ENCODE assay signal across 9 cellular contexts in genomic region chrX:53317365-53318069, GRCh38. TPM values are rescaled to one million over a fixed set of nuclear protein-coding genes. Genes with fewer than 3 reads are reported as not detected.
A peak's percentile ranks its signal among the peaks of the same experiment; 100 is the strongest.
DNase-seq lines count a peak whose midpoint lies in the region; ATAC-seq and TF ChIP-seq lines count a peak whose summit lies in the region.
"Had no signal": no experiment of that assay in that cellular context is flagged by ENCODE, and none has a peak within 500 bp of the region (broad histone marks: within the 10 kb centered on the region; RNA-seq: fewer than 3 reads in every experiment).

No MANE protein-coding gene starts in this region.

- H3K4me3 ChIP-seq in GM12875 (ENCODE audit: low read depth, low read length), result no peak overlapping the region
- H3K4me3 ChIP-seq in ovary, result no peak overlapping the region
- H3K4me3 ChIP-seq in transverse colon, result no peak overlapping the region
- H3K4me3 ChIP-seq: skin epidermis had no signal

- TF ChIP-seq EP300 in ovary (IDR thresholded peaks at IDR 0.05) (no peak), transverse colon (IDR thresholded peaks at IDR 0.05; ENCODE audit: low read depth) (no peak)

- H3K27me3 ChIP-seq in foreskin keratinocyte (peaks cover 48% of the 10 kb centered on the region), ovary (no peaks in the 10 kb centered on the region), transverse colon (peaks cover 30% of the 10 kb centered on the region)

- H3K36me3 ChIP-seq in ovary (no peaks in the 10 kb centered on the region), transverse colon (no peaks in the 10 kb centered on the region)

- H3K27ac ChIP-seq in 22Rv1 (peak overlapping the region; percentile 97), foreskin keratinocyte (no peak overlapping the region), ovary (no peak overlapping the region), transverse colon (no peak overlapping the region)
- H3K27ac ChIP-seq: skin epidermis had no signal

- H3K4me1 ChIP-seq in foreskin keratinocyte (no peaks in the 10 kb centered on the region), ovary (ENCODE audit: insufficient read depth) (no peaks in the 10 kb centered on the region), transverse colon (peaks cover 0 to 20% (median 12%) of the 10 kb centered on the region in 4 donors)

- 4 to 6% (median 5%) methylated on average over 10 of the region's 10 CpGs for WGBS in ovary, 3 donors
- 0 to 7% methylated on average over 2 to 10 of the region's 10 CpGs for WGBS in transverse colon (ENCODE audit: low coverage in 1 of 2), 2 donors

- TF ChIP-seq CTCF in 22Rv1 (IDR thresholded peaks at IDR 0.05) (peak; percentile 60), GM12875 (IDR thresholded peaks at IDR 0.05; ENCODE audit: borderline replicate concordance, insufficient read depth, low read depth, low read length) (peak; percentile 98), foreskin keratinocyte (conservative IDR thresholded peaks at IDR 0.05) (peak; percentile 67), ovary (IDR thresholded peaks at IDR 0.05) (peak; percentile 42 to 64 (median 53)), transverse colon (IDR thresholded peaks at IDR 0.05) (peak; percentile 53 to 83 (median 68))

- DNase-seq in RPMI8226, result peak; percentile 55
- peak; percentile 9 for DNase-seq in activated gamma-delta T cell (lab: John Stamatoyannopoulos, UW)
- no peak for DNase-seq in foreskin keratinocyte
- peak; percentile 57 to 77 (median 71) for DNase-seq in ovary
- peak; percentile 72 for DNase-seq in transverse colon

- ATAC-seq in HG03460 (IDR thresholded peaks at IDR 0.05; ENCODE audit: unreplicated experiment), result peak; percentile 59
- peak; percentile 70 for ATAC-seq in foreskin keratinocyte

- in situ Hi-C loops in transverse colon (cut with MboI; ENCODE audit: low pct_ligation_motif_present in 1 of 4, low pct_unique_long_range_greater_than_20kb in 1 of 4, low sequenced_read_pairs in 3 of 4), result loop anchor here in 3 of 4 donors (10.0 to 25.0 kb wide), 3 partner anchors 120 to 170 kb away; partner anchors contain the start of gene HSD17B10 (in 1 of the 3)

- H3K9me3 ChIP-seq in ovary (no peaks in the 10 kb centered on the region), transverse colon (no peaks in the 10 kb centered on the region)

- intact Hi-C loops in ovary (cut with DNase I) (loop anchor here in 3 of 4 donors (5.0 to 10.0 kb wide), 3 partner anchors 117 to 315 kb away; partner anchors contain the start of gene HSD17B10 (in 2 of the 3)), transverse colon (cut with DNase I; ENCODE audit: low total_unique reads) (loop anchor here (10.0 kb wide), 1 partner anchor 117 kb away; the partner anchor contains the start of gene HSD17B10)

- TF ChIP-seq POLR2A in ovary (IDR thresholded peaks at IDR 0.05), result no peak
- no peak for TF ChIP-seq POLR2A in transverse colon (IDR thresholded peaks at IDR 0.05)

RNA-seq across cellular contexts. Expression of gene IQSEC2, which starts 36.1 kb away (rescaled TPM):
- total RNA-seq in foreskin keratinocyte (4.8 and 6.0 TPM in 2 replicates), ovary (10 to 100 TPM in 6 of 7 donors, 1 to 10 TPM in 1; 9.7 to 20.1 (median 12.4) TPM), transverse colon (100 to 1,000 TPM in 1 of 4 donors, 10 to 100 TPM in 3; 41.2 to 104 (median 46.3) TPM)
- polyA plus RNA-seq in foreskin keratinocyte (4.8 and 5.4 TPM in 2 replicates), ovary (1 to 10 TPM; 8.2 to 8.7 TPM)

Comparison
In these comparisons a context has a peak if more than half of its experiments do, and no peak if none do; other contexts are left out.
1. DNase-seq: peak in RPMI8226 (single experiment), activated gamma-delta T cell (single experiment), ovary (5 of 5) and transverse colon (single experiment); none in foreskin keratinocyte (0 of 2).
2. Peak in every context shown above with its lines, with median percentiles within 50 percentile points of each other: CTCF ChIP-seq.